ENCODE assay signal across 26 cellular contexts in the genomic region with DNA sequence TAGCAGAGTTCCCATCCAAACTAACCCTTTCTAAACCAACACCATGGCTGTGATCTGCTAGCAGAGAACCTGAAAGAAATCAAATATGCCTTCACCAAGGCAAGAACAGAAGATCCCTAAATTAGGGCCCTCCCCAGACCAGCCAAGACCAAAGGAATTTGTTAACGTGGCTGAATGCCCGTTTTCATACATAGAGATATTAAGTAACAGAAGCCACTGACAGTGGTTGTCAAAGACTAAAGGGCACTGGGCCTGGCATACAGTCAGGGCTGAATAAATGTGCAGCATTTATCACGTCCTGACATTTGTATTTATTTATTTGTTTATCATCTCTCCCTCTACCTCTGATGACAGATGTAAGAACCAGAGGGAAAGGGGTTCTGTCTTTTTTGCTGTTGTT.
"Had no signal": no experiment of that assay in that cellular context is flagged by ENCODE, and none has a peak within 500 bp of the region (broad histone marks: within the 10 kb centered on the region; RNA-seq: fewer than 3 reads in every experiment).

No MANE protein-coding gene starts in this region.

- H3K27ac ChIP-seq: pancreas, psoas muscle, sigmoid colon, tibial nerve, uterus had no signal

- H3K27ac Mint-ChIP-seq: immature natural killer cell; mesothelial cell of epicardium; natural killer cell treated with Interleukin-12 subunit alpha and Interleukin-12 subunit beta and Interleukin-15 and Interleukin-18, amount 100 ng/mL, for 72 hours; stimulated activated memory B cell treated with anti-CD40 and anti-IgM and Interleukin-4, amounts not matched to agents 10 μg/mL and 1 μg/mL and 100 μg/mL, for 72 hours; stimulated activated naive CD8-positive, alpha-beta T cell treated with anti-CD3 and anti-CD28 coated beads, Interleukin-15, amount 100 ng/mL, for 72 hours; type B pancreatic cell had no signal

- H3K9me3 ChIP-seq: pancreas, psoas muscle, sigmoid colon, uterus had no signal

- H3K27me3 ChIP-seq: pancreas, sigmoid colon, tibial nerve, uterus had no signal

- H3K27me3 Mint-ChIP-seq: naive thymus-derived CD4-positive, alpha-beta T cell; natural killer cell treated with Interleukin-12 subunit alpha and Interleukin-12 subunit beta and Interleukin-15 and Interleukin-18, amount 100 ng/mL, for 72 hours; stimulated activated memory B cell treated with anti-CD40 and anti-IgM and Interleukin-4, amounts not matched to agents 10 μg/mL and 1 μg/mL and 100 μg/mL, for 72 hours; stimulated activated naive CD8-positive, alpha-beta T cell treated with anti-CD3 and anti-CD28 coated beads, Interleukin-15, amount 100 ng/mL, for 72 hours; type B pancreatic cell had no signal

- H3K4me3 Mint-ChIP-seq: immature natural killer cell; mesothelial cell of epicardium; naive thymus-derived CD4-positive, alpha-beta T cell; natural killer cell treated with Interleukin-12 subunit alpha and Interleukin-12 subunit beta and Interleukin-15 and Interleukin-18, amount 100 ng/mL, for 72 hours; neural crest cell; stimulated activated memory B cell treated with anti-CD40 and anti-IgM and Interleukin-4, amounts not matched to agents 10 μg/mL and 1 μg/mL and 100 μg/mL, for 72 hours; stimulated activated naive CD8-positive, alpha-beta T cell treated with anti-CD3 and anti-CD28 coated beads, Interleukin-15, amount 100 ng/mL, for 72 hours; type B pancreatic cell had no signal

- H3K4me1 Mint-ChIP-seq: immature natural killer cell; naive thymus-derived CD4-positive, alpha-beta T cell; stimulated activated naive CD8-positive, alpha-beta T cell treated with anti-CD3 and anti-CD28 coated beads, Interleukin-15, amount 100 ng/mL, for 72 hours had no signal

- DNase-seq: hypothalamus; immature natural killer cell; kidney; left colon; mesendoderm; naive thymus-derived CD4-positive, alpha-beta T cell; nucleus accumbens; pancreas; psoas muscle; sigmoid colon; stimulated activated CD4-positive, alpha-beta T cell treated with anti-CD3 and anti-CD28 coated beads, Interleukin-1b, Interleukin-23, amount 100 ng/mL, for 48 hours; stimulated activated CD4-positive, alpha-beta T cell treated with anti-CD3 and anti-CD28 coated beads, Interleukin-2, amount 100 ng/mL, for 48 hours; stimulated activated CD4-positive, alpha-beta T cell treated with anti-CD3 and anti-CD28 coated beads, Interleukin-4, amount 100 ng/mL, for 4 hours; stimulated activated CD8-positive, alpha-beta memory T cell treated with anti-CD3 and anti-CD28 coated beads, Interleukin-4, amount 100 ng/mL, for 48 hours; stimulated activated naive CD4-positive, alpha-beta T cell treated with Interleukin-2 at 50 U/mL for 16 hours; stimulated activated naive CD8-positive, alpha-beta T cell treated with anti-CD3 and anti-CD28 coated beads, Interleukin-15, amount 100 ng/mL, for 72 hours; substantia nigra; uterus had no signal

- H3K4me1 ChIP-seq: pancreas, psoas muscle, sigmoid colon, tibial nerve, uterus had no signal

- ATAC-seq: left colon; naive thymus-derived CD4-positive, alpha-beta T cell; natural killer cell treated with Interleukin-12 subunit alpha and Interleukin-12 subunit beta and Interleukin-15 and Interleukin-18, amount 100 ng/mL, for 72 hours; pancreas; stimulated activated memory B cell treated with anti-CD40 and anti-IgM and Interleukin-4, amounts not matched to agents 10 μg/mL and 1 μg/mL and 100 μg/mL, for 72 hours; stimulated activated naive CD8-positive, alpha-beta T cell treated with anti-CD3 and anti-CD28 coated beads, Interleukin-15, amount 100 ng/mL, for 72 hours had no signal

- H3K4me3 ChIP-seq: lung, pancreas, psoas muscle, sigmoid colon, smooth muscle cell, tibial nerve, uterus had no signal

- H3K36me3 ChIP-seq: pancreas, uterus had no signal
